8 cellular contexts compared by ENCODE assay signal in the genomic region with DNA sequence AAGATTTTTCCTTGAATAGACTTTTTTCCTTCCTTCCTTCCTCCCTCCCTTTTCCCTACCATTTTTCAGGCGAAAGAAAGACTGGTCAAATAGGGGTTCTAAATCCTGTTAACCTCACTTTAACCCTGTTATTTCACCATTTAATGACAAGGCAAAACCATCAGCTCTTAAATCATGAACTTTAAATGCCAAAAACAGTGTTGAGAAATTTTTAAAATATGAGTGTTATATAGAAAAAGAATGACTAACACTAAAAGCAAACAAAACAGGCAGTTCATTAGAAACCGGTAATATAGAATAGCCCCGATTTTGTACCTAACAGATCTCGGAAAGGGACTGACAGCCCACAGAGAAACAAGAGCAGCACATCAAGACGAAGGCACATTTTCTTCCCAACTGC. TPM values are rescaled to one million over a fixed set of nuclear protein-coding genes. Genes with fewer than 3 reads are reported as not detected.
DNase-seq lines count a peak whose midpoint lies in the region; ATAC-seq and TF ChIP-seq lines count a peak whose summit lies in the region.

No MANE protein-coding gene starts in this region.

- H3K4me1 Mint-ChIP-seq in naive thymus-derived CD8-positive, alpha-beta T cell = peaks cover 44 to 93% (median 76%) of the 10 kb centered on the region in 4 donors

- WGBS in lower leg skin, 2 donors = 42 to 51% methylated on average over 5 of the region's 5 CpGs

- no peaks in the 10 kb centered on the region for H3K27me3 Mint-ChIP-seq in naive thymus-derived CD8-positive, alpha-beta T cell

- no peak for DNase-seq in GM06990 (ENCODE audit: extremely low read depth, insufficient read length)
- DNase-seq in breast epithelium (ENCODE audit: low spot score in 2 of 2) = no peak
- DNase-seq in naive thymus-derived CD8-positive, alpha-beta T cell = no peak
- DNase-seq in cerebellum (ENCODE audit: low spot score) = no peak
- DNase-seq in lower leg skin (ENCODE audit: low spot score in 2 of 2) = no peak
- DNase-seq in iPS-NIHi7 (ENCODE audit: extremely low spot score) = no peak

- H3K9me3 ChIP-seq in breast epithelium = no peaks in the 10 kb centered on the region

- H3K27me3 ChIP-seq in GM06990 (replicated peaks; ENCODE audit: control insufficient read depth, insufficient read depth, low read length) = no peaks in the 10 kb centered on the region
- H3K27me3 ChIP-seq in breast epithelium = no peaks in the 10 kb centered on the region

- TF ChIP-seq POLR2A in breast epithelium (IDR thresholded peaks at IDR 0.05) (no peak), lower leg skin (IDR thresholded peaks at IDR 0.05) (no peak)

- no peaks in the 10 kb centered on the region for H3K9me3 Mint-ChIP-seq in naive thymus-derived CD8-positive, alpha-beta T cell

- H3K4me3 ChIP-seq in GM06990 (replicated peaks; ENCODE audit: low read depth, low read length) = peak overlapping the region; percentile 60
- peak overlapping the region; percentile 31 to 60 (median 34) for H3K4me3 ChIP-seq in breast epithelium
- H3K4me3 ChIP-seq in lower leg skin (ENCODE audit: low read depth, poor library complexity, severe bottlenecking) = no peak overlapping the region

- peaks cover 0 to 8% of the 10 kb centered on the region in 2 donors for H3K4me1 ChIP-seq in breast epithelium

- peaks cover 0 to 19% (median 0%) of the 10 kb centered on the region in 3 donors for H3K36me3 Mint-ChIP-seq in naive thymus-derived CD8-positive, alpha-beta T cell

- H3K36me3 ChIP-seq in GM06990 (ENCODE audit: control insufficient read depth, insufficient read depth, low read length) (no peaks in the 10 kb centered on the region), breast epithelium (no peaks in the 10 kb centered on the region)

- peak overlapping the region; percentile 48 to 62 for H3K27ac ChIP-seq in breast epithelium

- peak overlapping the region; percentile 95 to 99 (median 98) for H3K4me3 Mint-ChIP-seq in naive thymus-derived CD8-positive, alpha-beta T cell

- POLR2A ChIA-PET in naive thymus-derived CD8-positive, alpha-beta T cell (lab: Charles Lee) = interaction anchor here (0.6 to 6.2 kb wide), 33 partner anchors 8 to 188 kb away, joined by 3 to 107 read pairs (median 7); a partner anchor contains a TSS

- H3K27ac Mint-ChIP-seq in naive thymus-derived CD8-positive, alpha-beta T cell = peak overlapping the region; percentile 93 to 100 (median 98)

- peak; percentile 11 for ATAC-seq in HG03066 (IDR thresholded peaks at IDR 0.05; ENCODE audit: low read depth, unreplicated experiment)
- no peak for ATAC-seq in naive thymus-derived CD8-positive, alpha-beta T cell
- no peak for ATAC-seq in HG02763 (IDR thresholded peaks at IDR 0.05; ENCODE audit: unreplicated experiment)

- no peak for TF ChIP-seq CTCF in GM06990 (IDR thresholded peaks at IDR 0.05; ENCODE audit: insufficient read depth, low read length, poor library complexity, severe bottlenecking)
- no peak for TF ChIP-seq CTCF in breast epithelium (IDR thresholded peaks at IDR 0.05)
- no peak for TF ChIP-seq CTCF in lower leg skin (IDR thresholded peaks at IDR 0.05)

- intact Hi-C loops in breast epithelium (cut with DNase I; ENCODE audit: low total_unique reads) (no loop called here), lower leg skin (cut with DNase I; ENCODE audit: low total_unique reads) (no loop called here)

RNA-seq across cellular contexts. Expression of a gene that starts 57.3 kb away (rescaled TPM):
- total RNA-seq in breast epithelium (10 to 100 TPM; 12.7 to 17.3 (median 15.7) TPM), cerebellum (40.9 TPM), lower leg skin (1 to 10 TPM; 2.3 to 7.0 (median 6.6) TPM)
- 10 to 100 TPM; 70.9 to 73.6 TPM for total RNA-seq in naive thymus-derived CD8-positive, alpha-beta T cell
- 10 to 100 TPM; 31.1 to 50.0 (median 47.5) TPM for polyA plus RNA-seq in naive thymus-derived CD8-positive, alpha-beta T cell
